ENCODE assay signal across 25 cellular contexts in the genomic region with DNA sequence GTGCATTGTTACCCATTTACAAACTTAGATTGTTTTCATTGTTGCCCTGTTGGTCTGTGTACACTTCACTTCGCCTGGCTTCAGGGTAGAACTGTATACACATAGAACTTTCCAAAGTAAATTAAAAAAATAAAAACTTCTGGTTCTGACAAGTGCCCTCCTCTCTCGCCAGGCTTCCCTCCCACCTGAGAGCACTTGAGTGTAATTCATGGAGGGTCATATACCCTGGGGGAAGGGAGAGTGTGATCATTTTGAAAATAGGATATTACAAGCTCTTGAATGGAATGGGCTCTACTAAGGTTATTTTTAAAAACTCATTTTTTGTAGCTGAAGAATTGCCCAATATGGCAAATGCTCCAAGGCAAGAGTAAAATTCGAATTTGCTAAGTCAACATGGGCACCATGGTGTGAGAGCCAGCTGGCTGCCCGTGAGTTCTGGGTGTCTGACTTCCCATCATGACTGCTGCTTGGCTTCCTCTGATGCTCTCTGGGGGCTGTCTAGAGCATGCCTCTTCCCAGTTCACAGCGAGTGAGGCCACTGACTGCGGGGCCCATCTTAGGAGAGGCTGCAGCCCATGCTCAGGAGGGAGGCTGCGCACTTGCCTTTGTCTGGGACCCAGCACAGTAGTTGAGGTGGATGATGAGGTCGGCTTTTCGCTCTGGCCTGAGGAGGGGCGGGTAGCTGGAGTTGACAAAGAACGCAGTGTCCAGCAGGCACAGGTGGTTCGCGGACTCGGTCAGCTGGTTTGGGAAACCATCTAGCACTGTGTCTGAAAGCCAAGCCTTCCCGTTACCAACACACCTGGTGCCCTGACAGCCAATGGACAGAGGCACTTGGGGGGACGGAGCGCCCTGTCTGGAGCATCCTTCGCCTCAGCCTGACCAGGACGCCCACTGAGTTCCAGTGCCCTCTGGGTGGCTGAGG. TPM values are rescaled to one million over a fixed set of nuclear protein-coding genes. Genes with fewer than 3 reads are reported as not detected.
"Had no signal": no experiment of that assay in that cellular context is flagged by ENCODE, and none has a peak within 500 bp of the region (broad histone marks: within the 10 kb centered on the region; RNA-seq: fewer than 3 reads in every experiment).

No MANE protein-coding gene starts in this region.

- H3K36me3 ChIP-seq: breast epithelium, esophagus muscularis mucosa, gastroesophageal sphincter, heart left ventricle, left ventricle myocardium inferior, pancreas, tibial nerve, uterus, WERI-Rb-1 had no signal

- ATAC-seq: gastroesophageal sphincter; heart left ventricle; mucosa of descending colon; pancreas; stimulated activated naive B cell treated with anti-CD40 and anti-IgM and Interleukin-4, amounts not matched to agents 10 μg/mL and 1 μg/mL and 100 μg/mL, for 72 hours had no signal

- DNase-seq: activated CD4-positive, alpha-beta T cell treated with anti-CD3 and anti-CD28 coated beads for 1 hour; activated CD4-positive, alpha-beta T cell treated with anti-CD3 and anti-CD28 coated beads, Interleukin-2, amount 50 U/mL, for 4 hours; activated naive CD4-positive, alpha-beta T cell treated with anti-CD3 and anti-CD28 coated beads, Interleukin-2, amount 50 U/mL, for 16 hours; activated T-cell treated with anti-CD3 and anti-CD28 coated beads, Interleukin-2, amount 50 U/mL, for 24 hours; effector CD8-positive, alpha-beta T cell; heart left ventricle; left ventricle myocardium inferior; mammary epithelial cell; mucosa of descending colon; naive B cell; stimulated activated naive B cell treated with anti-CD40 and anti-IgM and Interleukin-4, amounts not matched to agents 10 μg/mL and 1 μg/mL and 100 μg/mL, for 72 hours; uterus; WERI-Rb-1 had no signal

- H3K27ac ChIP-seq: breast epithelium, esophagus muscularis mucosa, gastroesophageal sphincter, heart left ventricle, left ventricle myocardium inferior, pancreas, tibial nerve, uterus, WERI-Rb-1 had no signal

- H3K27ac Mint-ChIP-seq: activated T-cell treated with anti-CD3 and anti-CD28 coated beads, Interleukin-2, amount 50 U/mL, for 24 hours; activated T-helper 2 cell treated with anti-CD3 and anti-CD28 coated beads, Interferon-gamma antibody, Interleukin-2, Interleukin-4, amounts not matched to agents 10 μg/mL and 5 μg/mL and 100 μg/mL, durations not matched to agents 14 hours and 24 hours and 36 hours; dendritic cell treated with granulocyte-macrophage colony-stimulating factor and Interleukin-4, amounts not matched to agents 40 ng/mL and 50 ng/mL, for 4 days; naive B cell; stimulated activated naive B cell treated with anti-CD40 and anti-IgM and Interleukin-4, amounts not matched to agents 10 μg/mL and 1 μg/mL and 100 μg/mL, for 72 hours had no signal

- H3K4me1 ChIP-seq: breast epithelium, pancreas, uterus had no signal

- H3K36me3 Mint-ChIP-seq: naive B cell; stimulated activated naive B cell treated with anti-CD40 and anti-IgM and Interleukin-4, amounts not matched to agents 10 μg/mL and 1 μg/mL and 100 μg/mL, for 72 hours had no signal

- H3K27me3 ChIP-seq: breast epithelium, esophagus muscularis mucosa, heart left ventricle, pancreas, uterus had no signal

- H3K4me3 ChIP-seq: breast epithelium, esophagus muscularis mucosa, gastroesophageal sphincter, heart left ventricle, left ventricle myocardium inferior, mucosa of descending colon, pancreas, tibial nerve, uterus had no signal

- H3K9me3 ChIP-seq: breast epithelium, esophagus muscularis mucosa, gastroesophageal sphincter, heart left ventricle, left ventricle myocardium inferior, mucosa of descending colon, pancreas, tibial nerve, uterus had no signal

- H3K9me3 Mint-ChIP-seq: activated T-cell treated with anti-CD3 and anti-CD28 coated beads, Interleukin-2, amount 50 U/mL, for 24 hours; activated T-helper 2 cell treated with anti-CD3 and anti-CD28 coated beads, Interferon-gamma antibody, Interleukin-2, Interleukin-4, amounts not matched to agents 10 μg/mL and 5 μg/mL and 100 μg/mL, durations not matched to agents 14 hours and 24 hours and 36 hours; dendritic cell treated with granulocyte-macrophage colony-stimulating factor and Interleukin-4, amounts not matched to agents 40 ng/mL and 50 ng/mL, for 4 days; naive B cell; stimulated activated naive B cell treated with anti-CD40 and anti-IgM and Interleukin-4, amounts not matched to agents 10 μg/mL and 1 μg/mL and 100 μg/mL, for 72 hours had no signal

- H3K4me1 Mint-ChIP-seq: stimulated activated naive B cell treated with anti-CD40 and anti-IgM and Interleukin-4, amounts not matched to agents 10 μg/mL and 1 μg/mL and 100 μg/mL, for 72 hours had no signal

- H3K4me3 Mint-ChIP-seq: activated T-cell treated with anti-CD3 and anti-CD28 coated beads, Interleukin-2, amount 50 U/mL, for 24 hours; dendritic cell treated with granulocyte-macrophage colony-stimulating factor and Interleukin-4, amounts not matched to agents 40 ng/mL and 50 ng/mL, for 4 days; naive B cell; stimulated activated naive B cell treated with anti-CD40 and anti-IgM and Interleukin-4, amounts not matched to agents 10 μg/mL and 1 μg/mL and 100 μg/mL, for 72 hours had no signal

RNA-seq across cellular contexts. Expression of a gene that starts 35.3 kb away (rescaled TPM):
- total RNA-seq: activated T-helper 2 cell treated with anti-CD3 and anti-CD28 coated beads, Interferon-gamma antibody, Interleukin-2, Interleukin-4, amounts not matched to agents 10 μg/mL and 5 μg/mL and 100 μg/mL, durations not matched to agents 14 hours and 24 hours and 36 hours; astrocyte; breast epithelium; cerebellum; endothelial cell of umbilical vein; esophagus muscularis mucosa; kidney epithelial cell; left ventricle myocardium inferior; T-helper 2 cell treated with Interferon-gamma antibody and Interleukin-4, amounts not matched to agents 100 ng/mL and 5 ng/mL, for 36 hours; tibial nerve; uterus had no signal
- polyA plus RNA-seq: endothelial cell of umbilical vein had no signal
